22 cellular contexts compared by ENCODE assay signal in the genomic region with DNA sequence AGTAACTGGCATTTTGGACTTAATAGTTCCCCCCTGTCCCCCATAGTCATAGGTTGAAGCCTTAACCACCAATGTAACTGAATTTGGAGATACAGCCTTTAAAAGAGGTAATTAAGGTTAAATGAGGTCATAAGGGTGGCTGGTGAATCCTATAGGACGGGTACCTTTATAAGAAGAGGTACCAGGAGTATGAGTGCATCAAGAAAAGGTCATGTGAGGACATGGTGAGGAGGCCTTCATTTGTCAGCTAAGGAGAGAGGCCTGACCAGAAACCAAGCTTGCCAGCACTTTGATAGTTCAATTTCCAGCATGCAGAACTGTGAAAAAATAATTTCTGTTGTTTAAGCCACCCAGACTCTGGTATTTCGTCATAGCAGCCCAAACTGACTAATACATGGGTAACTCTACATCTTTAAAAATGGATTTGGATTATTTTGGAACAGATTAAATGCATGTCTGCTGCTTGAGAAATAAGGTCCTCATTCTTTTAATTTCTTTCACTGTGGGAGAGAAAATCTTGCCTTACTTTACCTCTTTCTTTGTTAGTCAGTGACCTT. TPM values are rescaled to one million over a fixed set of nuclear protein-coding genes. Genes with fewer than 3 reads are reported as not detected.
A peak's percentile ranks its signal among the peaks of the same experiment; 100 is the strongest.
DNase-seq lines count a peak whose midpoint lies in the region; ATAC-seq, FAIRE-seq and TF ChIP-seq lines count a peak whose summit lies in the region.
"Had no signal": no experiment of that assay in that cellular context is flagged by ENCODE, and none has a peak within 500 bp of the region (broad histone marks: within the 10 kb centered on the region; RNA-seq: fewer than 3 reads in every experiment).

No MANE protein-coding gene starts in this region.

- no peaks in the 10 kb centered on the region for H3K9me3 Mint-ChIP-seq in CD8-positive, alpha-beta memory T cell
- no peaks in the 10 kb centered on the region for H3K9me3 Mint-ChIP-seq in immature natural killer cell
- H3K9me3 Mint-ChIP-seq: IgD-negative memory B cell had no signal

- no peaks in the 10 kb centered on the region for H3K27me3 ChIP-seq in CD8-positive, alpha-beta memory T cell (ENCODE audit: insufficient read depth, low read length, poor library complexity, severe bottlenecking)
- H3K27me3 ChIP-seq: ovary had no signal

- no peak overlapping the region for H3K27ac ChIP-seq in CD8-positive, alpha-beta memory T cell (ENCODE audit: low read depth, low read length)
- H3K27ac ChIP-seq: ovary, SK-N-MC had no signal

- no peak for FAIRE-seq in D721Med (lab: Jason Lieb, UNC)
- FAIRE-seq: bronchial epithelial cell, GM12891, TTC549, urothelium cell line had no signal

- H3K4me3 ChIP-seq in CD8-positive, alpha-beta memory T cell (ENCODE audit: low read length): no peak overlapping the region
- H3K4me3 ChIP-seq: ovary, SK-N-MC had no signal

- H3K4me1 Mint-ChIP-seq in CD8-positive, alpha-beta memory T cell: peaks cover 50 to 97% (median 87%) of the 10 kb centered on the region in 3 donors
- H3K4me1 Mint-ChIP-seq in T-helper 17 cell (peaks cover 51% of the 10 kb centered on the region), immature natural killer cell (peaks cover 56 to 90% of the 10 kb centered on the region in 2 donors)

- H3K27ac Mint-ChIP-seq in CD8-positive, alpha-beta memory T cell: peak overlapping the region in 7 of 8 donors; percentile 26 to 63 (median 54)
- H3K27ac Mint-ChIP-seq in T-helper 17 cell (peak overlapping the region; percentile 49), immature natural killer cell (peak overlapping the region; percentile 6 to 76 (median 70))

- ATAC-seq in T-helper 17 cell (no peak), GM19452 (IDR thresholded peaks at IDR 0.05; ENCODE audit: unreplicated experiment) (no peak), GM21526 (IDR thresholded peaks at IDR 0.05; ENCODE audit: low FRiP score, unreplicated experiment) (no peak)

- DNase-seq in AG20443 (ENCODE audit: low spot score) (peak; percentile 7), T-helper 17 cell (no peak), immature natural killer cell (no peak), D721Med (ENCODE audit: insufficient read length, low spot score) (no peak), DMS153 treated with DMSO at 0.1 percent for 48 hours (lab: John Stamatoyannopoulos, UW; ENCODE audit: unreplicated experiment) (no peak)
- no peak for DNase-seq in CD8-positive, alpha-beta memory T cell
- DNase-seq: activated CD8-positive, alpha-beta memory T cell treated with anti-CD3 and anti-CD28 coated beads for 24 hours; activated gamma-delta T cell; C1 segment of cervical spinal cord; effector memory CD4-positive, alpha-beta T cell; H7; islet precursor cell; NCI-H1436 treated with DMSO at 0.1 percent for 48 hours; ovary had no signal

- H3K9me3 ChIP-seq in CD8-positive, alpha-beta memory T cell (ENCODE audit: low read length): no peaks in the 10 kb centered on the region
- H3K9me3 ChIP-seq in T-helper 17 cell (ENCODE audit: control insufficient read depth, low read length, poor library complexity, severe bottlenecking): no peaks in the 10 kb centered on the region
- H3K9me3 ChIP-seq: ovary had no signal

- H3K27me3 Mint-ChIP-seq in CD8-positive, alpha-beta memory T cell: no peaks in the 10 kb centered on the region
- H3K27me3 Mint-ChIP-seq in T-helper 17 cell: no peaks in the 10 kb centered on the region
- peaks cover 0 to 3% (median 0%) of the 10 kb centered on the region in 3 donors for H3K27me3 Mint-ChIP-seq in immature natural killer cell (ENCODE audit: low read depth in 3 of 3)
- H3K27me3 Mint-ChIP-seq: IgD-negative memory B cell had no signal

- no peak overlapping the region for H3K4me3 Mint-ChIP-seq in CD8-positive, alpha-beta memory T cell
- H3K4me3 Mint-ChIP-seq in T-helper 17 cell (no peak overlapping the region), immature natural killer cell (no peak overlapping the region)
- H3K4me3 Mint-ChIP-seq: IgD-negative memory B cell had no signal

- no peaks in the 10 kb centered on the region for H3K36me3 ChIP-seq in CD8-positive, alpha-beta memory T cell (ENCODE audit: insufficient read depth, low read length)
- H3K36me3 ChIP-seq: ovary had no signal

- peaks cover 0 to 25% (median 9%) of the 10 kb centered on the region in 3 donors for H3K36me3 Mint-ChIP-seq in CD8-positive, alpha-beta memory T cell
- H3K36me3 Mint-ChIP-seq in T-helper 17 cell (ENCODE audit: low read depth) (peaks cover 4% of the 10 kb centered on the region), immature natural killer cell (peaks cover 0 to 13% (median 12%) of the 10 kb centered on the region in 3 donors)

- CTCF ChIA-PET in CD8-positive, alpha-beta memory T cell (lab: Charles Lee): no interaction called here

- peaks cover 30% of the 10 kb centered on the region for H3K4me1 ChIP-seq in CD8-positive, alpha-beta memory T cell (ENCODE audit: insufficient read depth, low read length)

- POLR2A ChIA-PET in CD8-positive, alpha-beta memory T cell (lab: Charles Lee): no interaction called here

- no peak for TF ChIP-seq CTCF in D721Med (IDR thresholded peaks at IDR 0.05; ENCODE audit: insufficient read depth, missing control alignments)

RNA-seq across cellular contexts. Expression of gene RASA1, which starts 9.7 kb away (rescaled TPM):
- 10 to 100 TPM; 24.0 to 27.1 TPM for total RNA-seq in CD8-positive, alpha-beta memory T cell
- polyA plus RNA-seq in CD8-positive, alpha-beta memory T cell: 8.0 TPM
- 10 to 100 TPM; 26.3 to 29.1 TPM for total RNA-seq in T-helper 17 cell
- 1 to 10 TPM; 1.7 to 8.7 (median 4.0) TPM for polyA plus RNA-seq in immature natural killer cell
